In the genomic region with DNA sequence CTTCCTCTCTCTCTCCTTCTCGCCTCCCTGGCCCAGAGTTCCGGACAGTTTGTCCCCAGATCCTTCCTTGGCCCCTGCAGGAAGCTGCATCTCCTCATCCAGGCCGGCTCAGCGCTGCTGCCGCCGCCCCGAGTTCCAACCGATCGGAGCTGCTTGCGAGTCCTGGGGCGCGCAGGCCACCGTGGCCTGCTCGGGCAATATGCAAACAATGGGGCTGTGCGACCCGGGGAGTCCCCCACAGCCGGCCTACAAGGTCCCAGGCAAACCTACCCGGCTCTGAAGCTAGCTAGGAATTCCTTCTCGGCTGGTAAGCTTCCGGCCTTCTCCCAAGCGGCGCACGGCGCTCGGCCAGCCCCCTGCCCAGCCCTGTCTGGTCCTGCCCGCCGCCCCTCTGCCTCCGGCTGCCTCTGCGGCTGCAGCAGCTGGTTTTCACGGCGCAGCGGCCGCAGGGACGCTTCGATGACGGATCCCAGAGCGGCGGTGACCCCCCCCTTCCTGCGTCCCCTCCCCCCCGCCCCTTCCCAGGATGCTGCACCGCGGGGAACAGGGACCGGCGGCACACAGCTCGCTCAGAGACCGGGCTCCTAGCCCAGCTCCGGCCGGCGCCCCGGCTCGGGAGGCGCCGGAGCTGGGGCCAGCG, we compare ENCODE assay signal across 8 cellular contexts. TPM values are rescaled to one million over a fixed set of nuclear protein-coding genes. Genes with fewer than 3 reads are reported as not detected.
DNase-seq lines count a peak whose midpoint lies in the region; ATAC-seq and TF ChIP-seq lines count a peak whose summit lies in the region.

No MANE protein-coding gene starts in this region.

- TF ChIP-seq CTCF in epithelial cell of proximal tubule (conservative IDR thresholded peaks at IDR 0.05; ENCODE audit: low read depth, low read length), result no peak

- H3K4me3 ChIP-seq in epithelial cell of proximal tubule (ENCODE audit: low read depth, low read length), result peak overlapping the region; percentile 78

- DNase-seq in UCSD-AML1 (lab: John Stamatoyannopoulos, UW; ENCODE audit: unreplicated experiment), result peak; percentile 40
- DNase-seq in epithelial cell of proximal tubule (ENCODE audit: low read depth), result no peak
- DNase-seq in myocyte (ENCODE audit: low read depth), result peak; percentile 63
- DNase-seq in 8988T, result no peak

- ATAC-seq in GM18498 (IDR thresholded peaks at IDR 0.05; ENCODE audit: unreplicated experiment) (peak; percentile 36), HG02938 (IDR thresholded peaks at IDR 0.05; ENCODE audit: unreplicated experiment) (peak; percentile 0), HG03139 (IDR thresholded peaks at IDR 0.05; ENCODE audit: unreplicated experiment) (no peak), GM19328 (IDR thresholded peaks at IDR 0.05; ENCODE audit: unreplicated experiment) (no peak)

RNA-seq across cellular contexts. Expression of gene TSC22D3, which starts 59.4 kb away (rescaled TPM):
- total RNA-seq in epithelial cell of proximal tubule (18.7 and 32.9 TPM in 2 replicates), myocyte (57.1 and 74.5 TPM in 2 replicates)
- polyA plus RNA-seq in myocyte (2012), result 178 TPM

Comparison
In these comparisons a context has a peak if more than half of its experiments do, and no peak if none do; other contexts are left out.
1. ATAC-seq: peak in GM18498 (single experiment) and HG02938 (single experiment); none in HG03139 (single experiment) and GM19328 (single experiment).
2. DNase-seq: peak in UCSD-AML1 (single experiment) and myocyte (single experiment); none in epithelial cell of proximal tubule (single experiment) and 8988T (single experiment).